1 cellular context compared by ENCODE assay signal in genomic region chr18:711693-712400, GRCh38.
TF ChIP-seq lines count a peak whose summit lies in the region.

No MANE protein-coding gene starts in this region.

TF ChIP-seq in SK-N-SH treated with all-trans-retinoic acid at 6 μM for 48 hours, 23 proteins besides CTCF, POLR2A, EP300 and RAD21 (continued from another document):
- no peak for TF ChIP-seq TSHZ2 (CRISPR knock-in tag; IDR thresholded peaks at IDR 0.05)
- no peak for TF ChIP-seq POU6F1 (CRISPR knock-in tag; IDR thresholded peaks at IDR 0.05; ENCODE audit: borderline replicate concordance, low read depth)
- no peak for TF ChIP-seq RARB (CRISPR knock-in tag; IDR thresholded peaks at IDR 0.05)
